Comparison of ENCODE assay signal across 1 cellular context in the genomic region with DNA sequence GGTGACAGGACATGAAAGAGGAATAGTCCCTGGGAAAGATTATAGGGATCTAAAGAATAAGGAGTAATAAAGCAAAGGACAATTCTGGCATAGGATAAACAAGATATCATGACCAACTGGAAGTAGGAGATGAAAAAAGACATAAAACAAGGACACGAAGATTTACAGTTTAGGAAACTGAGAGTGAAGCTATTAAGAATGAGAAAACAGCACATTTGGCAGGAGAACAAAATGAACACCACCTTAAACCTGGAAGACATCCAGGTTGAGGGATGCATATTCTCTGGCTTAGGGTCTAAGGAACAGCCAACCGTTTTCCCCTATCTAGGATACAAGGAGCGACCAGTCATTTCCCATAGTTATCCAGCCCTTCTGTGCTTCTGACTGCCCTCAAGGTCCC.
TF ChIP-seq lines count a peak whose summit lies in the region.

No MANE protein-coding gene starts in this region.

TF ChIP-seq in A549, 52 proteins besides CTCF, POLR2A, EP300 and RAD21 (continued from another document):
- TF ChIP-seq EHMT2 (IDR thresholded peaks at IDR 0.05; ENCODE audit: low read depth) (no peak), KDM1A (IDR thresholded peaks at IDR 0.05; ENCODE audit: low read depth) (no peak), MAFK (IDR thresholded peaks at IDR 0.05; ENCODE audit: partially characterized antibody) (no peak)
